ENCODE assay signal across 9 cellular contexts in genomic region chr1:154272999-154273563, GRCh38. TPM values are rescaled to one million over a fixed set of nuclear protein-coding genes. Genes with fewer than 3 reads are reported as not detected.
DNase-seq lines count a peak whose midpoint lies in the region; ATAC-seq lines count a peak whose summit lies in the region.
"Had no signal": no experiment of that assay in that cellular context is flagged by ENCODE, and none has a peak within 500 bp of the region (broad histone marks: within the 10 kb centered on the region; RNA-seq: fewer than 3 reads in every experiment).

No MANE protein-coding gene starts in this region.

- H3K4me1 Mint-ChIP-seq in activated CD4-positive, alpha-beta memory T cell treated with anti-CD3 and anti-CD28 coated beads for 36 hours (ENCODE audit: low read depth) = peaks cover 34% of the 10 kb centered on the region

- H3K4me3 Mint-ChIP-seq in activated CD4-positive, alpha-beta memory T cell treated with anti-CD3 and anti-CD28 coated beads for 36 hours = peak overlapping the region; percentile 99

- H3K27me3 ChIP-seq in H7 (ENCODE audit: control insufficient read depth, insufficient read depth, low read length) = no peaks in the 10 kb centered on the region
- no peaks in the 10 kb centered on the region for H3K27me3 ChIP-seq in right cardiac atrium (ENCODE audit: control insufficient read depth, insufficient read depth)

- H3K9me3 Mint-ChIP-seq in activated CD4-positive, alpha-beta memory T cell treated with anti-CD3 and anti-CD28 coated beads for 36 hours = no peaks in the 10 kb centered on the region

- no peaks in the 10 kb centered on the region for H3K27me3 Mint-ChIP-seq in activated CD4-positive, alpha-beta memory T cell treated with anti-CD3 and anti-CD28 coated beads for 36 hours

- H3K4me3 ChIP-seq in H7 (ENCODE audit: insufficient read depth, low read depth, low read length) = peak overlapping the region; percentile 83
- H3K4me3 ChIP-seq in right cardiac atrium (ENCODE audit: low read length) = peak overlapping the region; percentile 88
- H3K4me3 ChIP-seq in skin epidermis = peak overlapping the region; percentile 56 to 84 (median 73)

- POLR2A ChIA-PET in activated CD4-positive, alpha-beta memory T cell treated with anti-CD3 and anti-CD28 coated beads for 36 hours (lab: Charles Lee) = interaction anchor here (1.0 kb wide), 1 partner anchor 56 kb away, joined by 4 read pairs; no protein-coding TSS in a partner anchor

- CTCF ChIA-PET in activated CD4-positive, alpha-beta memory T cell treated with anti-CD3 and anti-CD28 coated beads for 36 hours (lab: Charles Lee) = interaction anchor here (1.4 to 8.0 kb wide), 7 partner anchors 51 to 286 kb away, joined by 3 to 98 read pairs (median 5); partner anchors contain the start of gene RAB13

- H3K4me1 ChIP-seq in right cardiac atrium (ENCODE audit: control insufficient read depth, insufficient read depth, low read length) = no peaks in the 10 kb centered on the region

- no peaks in the 10 kb centered on the region for H3K9me3 ChIP-seq in right cardiac atrium (ENCODE audit: control insufficient read depth, low read length)

- ATAC-seq in right cardiac atrium (peak in 1 of 2 donors; percentile 21), HG03025 (IDR thresholded peaks at IDR 0.05; ENCODE audit: low FRiP score, unreplicated experiment) (no peak), HG03095 (IDR thresholded peaks at IDR 0.05; ENCODE audit: unreplicated experiment) (no peak)

- H3K27ac ChIP-seq in right cardiac atrium (ENCODE audit: low read length) = peak overlapping the region; percentile 96
- H3K27ac ChIP-seq in skin epidermis = peak overlapping the region; percentile 23 to 95 (median 89)

- DNase-seq in H7 (peak; percentile 38), right cardiac atrium (no peak), SW 1271 (lab: John Stamatoyannopoulos, UW) (no peak)
- no peak for DNase-seq in activated CD4-positive, alpha-beta memory T cell treated with anti-CD3 and anti-CD28 coated beads for 36 hours
- no peak for DNase-seq in effector CD4-positive, alpha-beta T cell

- intact Hi-C loops in activated CD4-positive, alpha-beta memory T cell treated with anti-CD3 and anti-CD28 coated beads for 36 hours (cut with micrococcal nuclease) = loop anchor here (1.0 to 10.0 kb wide), 9 partner anchors 53 to 468 kb away; partner anchors contain the start of genes CREB3L4, RPS27, SLC39A1 and UBAP2L
- intact Hi-C loops in right cardiac atrium (cut with DNase I) = loop anchor here in 1 of 4 donors (10.0 kb wide), 1 partner anchor 88 kb away; no protein-coding TSS in a partner anchor

- peaks cover 15% of the 10 kb centered on the region for H3K36me3 ChIP-seq in H7 (replicated peaks; ENCODE audit: control insufficient read depth, insufficient read depth, low read length)

- WGBS in right cardiac atrium = 44% methylated on average over 13 of the region's 13 CpGs

- H3K36me3 Mint-ChIP-seq in activated CD4-positive, alpha-beta memory T cell treated with anti-CD3 and anti-CD28 coated beads for 36 hours = peaks cover 42% of the 10 kb centered on the region

- H3K27ac Mint-ChIP-seq in activated CD4-positive, alpha-beta memory T cell treated with anti-CD3 and anti-CD28 coated beads for 36 hours = peak overlapping the region; percentile 99

RNA-seq across cellular contexts. Expression of gene HAX1, which starts 0.7 kb away (rescaled TPM):
- 147 and 188 TPM in 2 replicates for total RNA-seq in H7 (2014; rRNA removed; shearing (Covaris generic))
- total RNA-seq in activated CD4-positive, alpha-beta memory T cell treated with anti-CD3 and anti-CD28 coated beads for 36 hours = 100 to 1,000 TPM; 168 to 169 TPM
- total RNA-seq in right cardiac atrium = 100 to 1,000 TPM; 116 to 152 (median 133) TPM
- 203 TPM for polyA plus RNA-seq in right cardiac atrium

RNA-seq across cellular contexts. Expression of gene AQP10, which starts 47.8 kb away (rescaled TPM):
- not detected in 2 replicates for total RNA-seq in H7 (2014; rRNA removed; shearing (Covaris generic))
- not detected for total RNA-seq in activated CD4-positive, alpha-beta memory T cell treated with anti-CD3 and anti-CD28 coated beads for 36 hours
- total RNA-seq in right cardiac atrium = under 1 TPM in 3 of 4 donors, not detected in 1; 0.12 to 0.37 (median 0.19) TPM
- polyA plus RNA-seq in right cardiac atrium = 0.23 TPM
- total RNA-seq: mesenteric fat pad had no signal

RNA-seq across cellular contexts. Expression of gene ATP8B2, which starts 52.2 kb away (rescaled TPM):
- total RNA-seq in H7 (2014; rRNA removed; shearing (Covaris generic)) = 62.0 and 73.2 TPM in 2 replicates
- total RNA-seq in activated CD4-positive, alpha-beta memory T cell treated with anti-CD3 and anti-CD28 coated beads for 36 hours = 10 to 100 TPM; 58.5 to 59.9 TPM
- total RNA-seq in right cardiac atrium = 10 to 100 TPM; 25.1 to 33.1 (median 27.3) TPM
- polyA plus RNA-seq in right cardiac atrium = 15.9 TPM

RNA-seq across cellular contexts. Expression of gene UBAP2L, which starts 52.3 kb away (rescaled TPM):
- 162 and 166 TPM in 2 replicates for total RNA-seq in H7 (2014; rRNA removed; shearing (Covaris generic))
- total RNA-seq in activated CD4-positive, alpha-beta memory T cell treated with anti-CD3 and anti-CD28 coated beads for 36 hours = 100 to 1,000 TPM; 180 to 183 TPM
- total RNA-seq in right cardiac atrium = 100 to 1,000 TPM; 103 to 112 (median 107) TPM
- 67.6 TPM for polyA plus RNA-seq in right cardiac atrium
